Comparison of ENCODE assay signal across 8 cellular contexts in the genomic region with DNA sequence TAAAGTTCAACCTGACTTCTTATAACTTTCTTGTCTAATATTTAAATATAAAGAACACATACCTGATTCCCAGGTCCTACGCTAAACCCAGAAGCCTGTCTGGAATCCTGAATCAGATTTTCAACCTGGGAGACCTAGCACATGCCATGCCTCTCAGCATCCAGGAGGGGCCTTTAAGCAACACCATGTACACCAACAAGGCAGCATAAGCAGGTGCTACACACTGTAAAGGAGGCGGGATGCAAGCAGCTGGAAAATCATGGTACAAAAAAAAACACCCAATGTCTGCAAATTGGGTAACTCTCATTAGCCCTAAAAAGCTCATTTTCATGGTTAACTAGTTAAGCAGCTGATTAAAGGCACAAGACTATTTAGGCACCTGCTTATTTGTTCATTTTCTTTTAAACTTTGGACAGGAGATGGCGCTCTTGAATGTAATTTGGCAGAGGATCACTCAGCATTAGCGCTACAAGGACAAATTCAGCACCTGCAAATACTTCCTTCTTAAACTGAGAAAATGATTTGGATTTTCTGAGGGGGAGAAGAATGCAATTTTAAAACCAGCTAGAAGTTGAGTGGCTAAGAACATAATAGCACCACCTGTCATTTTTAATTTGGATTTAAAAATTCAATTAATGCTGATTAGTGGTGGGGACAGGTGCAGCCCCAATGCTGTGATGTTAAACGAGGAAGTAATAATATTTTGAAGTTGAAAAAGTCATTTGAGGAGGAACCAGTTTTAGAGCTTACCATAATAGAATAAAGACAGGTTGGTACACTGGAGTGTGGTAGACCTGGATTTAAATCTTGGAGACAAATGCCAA.
DNase-seq lines count a peak whose midpoint lies in the region; ATAC-seq, FAIRE-seq and TF ChIP-seq lines count a peak whose summit lies in the region.

No MANE protein-coding gene starts in this region.

- no peaks in the 10 kb centered on the region for H3K9me3 ChIP-seq in cardiac muscle cell (ENCODE audit: low read depth)
- no peaks in the 10 kb centered on the region for H3K9me3 ChIP-seq in SU-DHL-6 (ENCODE audit: insufficient read depth, low read length)

- no peaks in the 10 kb centered on the region for H3K9me2 ChIP-seq in SU-DHL-6 (replicated peaks; ENCODE audit: insufficient read depth, low read length)

- DNase-seq in cardiac muscle cell (ENCODE audit: low read depth in 1 of 2, low spot score in 1 of 2) (peak; percentile 79 to 83), Right ventricle myocardium superior (no peak), H54 (ENCODE audit: insufficient read length, low spot score) (peak; percentile 13), NCI-H1694 (lab: John Stamatoyannopoulos, UW) (peak; percentile 36), fibroblast of the aortic adventitia (ENCODE audit: low read depth) (peak; percentile 70), putamen (ENCODE audit: low spot score) (peak; percentile 61)

- H3K36me3 ChIP-seq in cardiac muscle cell (no peaks in the 10 kb centered on the region), SU-DHL-6 (ENCODE audit: low read length) (no peaks in the 10 kb centered on the region)

- no peak overlapping the region for H2AFZ ChIP-seq in SU-DHL-6 (ENCODE audit: low read depth, low read length, severe bottlenecking)

- TF ChIP-seq CTCF in cardiac muscle cell (IDR thresholded peaks at IDR 0.05; ENCODE audit: low read depth, low read length) (peak; percentile 46), SU-DHL-6 (IDR thresholded peaks at IDR 0.05; ENCODE audit: insufficient read depth, low read length, poor library complexity, severe bottlenecking) (peak; percentile 86), fibroblast of the aortic adventitia (IDR thresholded peaks at IDR 0.05; ENCODE audit: insufficient read depth, low read length) (peak; percentile 27)

- no peaks in the 10 kb centered on the region for H4K20me1 ChIP-seq in SU-DHL-6 (ENCODE audit: low read depth, low read length)

- no peak for TF ChIP-seq POLR2A in H54 (IDR thresholded peaks at IDR 0.05; ENCODE audit: low read depth, low read length)

- no peaks in the 10 kb centered on the region for H3K4me1 ChIP-seq in cardiac muscle cell (ENCODE audit: low read depth)

- H3F3A ChIP-seq in SU-DHL-6 (ENCODE audit: insufficient read depth), result no peaks in the 10 kb centered on the region

- H3K9ac ChIP-seq in SU-DHL-6 (ENCODE audit: low read length), result no peak overlapping the region

- no peak overlapping the region for H3K4me2 ChIP-seq in SU-DHL-6 (ENCODE audit: low read depth, low read length, poor library complexity, severe bottlenecking)

- H3K4me3 ChIP-seq in cardiac muscle cell, result no peak overlapping the region
- no peak overlapping the region for H3K4me3 ChIP-seq in SU-DHL-6 (ENCODE audit: insufficient read depth, low read length, poor library complexity, severe bottlenecking)
- H3K4me3 ChIP-seq in fibroblast of the aortic adventitia (ENCODE audit: low read depth, low read length), result no peak overlapping the region

- no peaks in the 10 kb centered on the region for H3K79me2 ChIP-seq in SU-DHL-6 (ENCODE audit: insufficient read depth, low read length)

- H3K27me3 ChIP-seq in cardiac muscle cell (peaks cover 5% of the 10 kb centered on the region), SU-DHL-6 (ENCODE audit: low read length) (no peaks in the 10 kb centered on the region)

- intact Hi-C loops in Right ventricle myocardium superior (cut with DNase I), result no loop called here

- H3K27ac ChIP-seq in cardiac muscle cell (no peak overlapping the region), SU-DHL-6 (ENCODE audit: low read depth, low read length) (no peak overlapping the region)

- peak; percentile 43 for FAIRE-seq in H54 (lab: Jason Lieb, UNC)

- ATAC-seq in Right ventricle myocardium superior (ENCODE audit: poor library complexity) (no peak), HG03439 (IDR thresholded peaks at IDR 0.05; ENCODE audit: unreplicated experiment) (no peak)

Comparison
In these comparisons a context has a peak if more than half of its experiments do, and no peak if none do; other contexts are left out.
1. CTCF ChIP-seq: peak in every context shown above with its lines; median percentile 86 in SU-DHL-6; 46 in cardiac muscle cell; 27 in fibroblast of the aortic adventitia.